In the genomic region with DNA sequence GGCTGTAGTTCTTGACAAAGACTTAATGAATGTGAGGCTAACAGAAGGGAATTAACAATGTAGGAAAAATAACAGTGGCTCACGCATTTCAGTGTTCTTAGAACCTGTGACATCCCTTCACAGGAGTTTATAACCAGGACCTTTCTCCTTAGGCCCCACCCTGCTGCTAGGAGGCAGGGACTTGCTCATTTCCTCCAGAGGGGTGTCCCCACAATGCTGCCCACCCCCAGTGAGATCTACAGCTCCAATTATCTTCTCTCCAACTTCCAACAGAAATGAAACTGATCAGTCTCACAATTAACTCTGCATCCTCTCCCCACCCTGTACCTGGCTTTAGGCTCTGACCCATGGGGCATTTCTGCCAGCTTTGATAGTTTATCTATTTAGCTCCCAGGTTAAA, we compare ENCODE assay signal across 1 cellular context.
TF ChIP-seq lines count a peak whose summit lies in the region.

No MANE protein-coding gene starts in this region.

TF ChIP-seq in GM23338, 12 proteins besides CTCF, POLR2A, EP300 and RAD21 (continued from another document):
- TF ChIP-seq ZNF462 (CRISPR knock-in tag; IDR thresholded peaks at IDR 0.05) (no peak), ZNF114 (CRISPR knock-in tag; IDR thresholded peaks at IDR 0.05) (no peak), CREB1 (CRISPR knock-in tag; IDR thresholded peaks at IDR 0.05; ENCODE audit: low read depth) (no peak), ETS1 (IDR thresholded peaks at IDR 0.05) (no peak), NANOG (IDR thresholded peaks at IDR 0.05; ENCODE audit: borderline replicate concordance) (no peak), EZH2 (IDR thresholded peaks at IDR 0.05; ENCODE audit: low read depth, unreplicated experiment) (no peak), STAT1 (IDR thresholded peaks at IDR 0.05; ENCODE audit: unreplicated experiment) (no peak)
TF ChIP-seq in GM23338: peak in this region for 0.
